ENCODE assay signal across 17 cellular contexts in genomic region chr3:177804032-177804431, GRCh38.
"Had no signal": no experiment of that assay in that cellular context is flagged by ENCODE, and none has a peak within 500 bp of the region (broad histone marks: within the 10 kb centered on the region; RNA-seq: fewer than 3 reads in every experiment).

No MANE protein-coding gene starts in this region.

- ATAC-seq: foreskin keratinocyte; left ventricle myocardium superior; naive thymus-derived CD4-positive, alpha-beta T cell; stimulated activated naive B cell treated with anti-CD40 and anti-IgM and Interleukin-4, amounts not matched to agents 10 μg/mL and 1 μg/mL and 100 μg/mL, for 72 hours; stimulated activated naive CD8-positive, alpha-beta T cell treated with anti-CD3 and anti-CD28 coated beads, Interleukin-15, amount 100 ng/mL, for 72 hours had no signal

- DNase-seq: colonic mucosa; effector CD4-positive, alpha-beta T cell; endodermal cell; erythroblast; foreskin keratinocyte; immature natural killer cell; left ventricle myocardium superior; naive thymus-derived CD4-positive, alpha-beta T cell; nephron progenitor cell; posterior cingulate gyrus; sigmoid colon; stimulated activated CD4-positive, alpha-beta T cell treated with anti-CD3 and anti-CD28 coated beads, Interleukin-2, amount 100 ng/mL, for 24 hours; stimulated activated CD4-positive, alpha-beta T cell treated with anti-CD3 and anti-CD28 coated beads, Interleukin-4, amount 100 ng/mL, for 4 hours; stimulated activated naive B cell treated with anti-CD40 and anti-IgM and Interleukin-4, amounts not matched to agents 10 μg/mL and 1 μg/mL and 100 μg/mL, for 72 hours; stimulated activated naive CD8-positive, alpha-beta T cell treated with anti-CD3 and anti-CD28 coated beads, Interleukin-15, amount 100 ng/mL, for 72 hours; testis; trophoblast cell had no signal

- H3K4me3 Mint-ChIP-seq: endodermal cell; immature natural killer cell; naive thymus-derived CD4-positive, alpha-beta T cell; nephron progenitor cell; stimulated activated naive B cell treated with anti-CD40 and anti-IgM and Interleukin-4, amounts not matched to agents 10 μg/mL and 1 μg/mL and 100 μg/mL, for 72 hours; stimulated activated naive CD8-positive, alpha-beta T cell treated with anti-CD3 and anti-CD28 coated beads, Interleukin-15, amount 100 ng/mL, for 72 hours had no signal

- H3K27me3 Mint-ChIP-seq: naive thymus-derived CD4-positive, alpha-beta T cell; stimulated activated naive B cell treated with anti-CD40 and anti-IgM and Interleukin-4, amounts not matched to agents 10 μg/mL and 1 μg/mL and 100 μg/mL, for 72 hours; stimulated activated naive CD8-positive, alpha-beta T cell treated with anti-CD3 and anti-CD28 coated beads, Interleukin-15, amount 100 ng/mL, for 72 hours had no signal

- H3K4me1 Mint-ChIP-seq: stimulated activated naive B cell treated with anti-CD40 and anti-IgM and Interleukin-4, amounts not matched to agents 10 μg/mL and 1 μg/mL and 100 μg/mL, for 72 hours had no signal

- H3K27ac Mint-ChIP-seq: endodermal cell; immature natural killer cell; naive thymus-derived CD4-positive, alpha-beta T cell; nephron progenitor cell; stimulated activated naive B cell treated with anti-CD40 and anti-IgM and Interleukin-4, amounts not matched to agents 10 μg/mL and 1 μg/mL and 100 μg/mL, for 72 hours; stimulated activated naive CD8-positive, alpha-beta T cell treated with anti-CD3 and anti-CD28 coated beads, Interleukin-15, amount 100 ng/mL, for 72 hours had no signal

- H3K9me3 Mint-ChIP-seq: immature natural killer cell; stimulated activated naive B cell treated with anti-CD40 and anti-IgM and Interleukin-4, amounts not matched to agents 10 μg/mL and 1 μg/mL and 100 μg/mL, for 72 hours; stimulated activated naive CD8-positive, alpha-beta T cell treated with anti-CD3 and anti-CD28 coated beads, Interleukin-15, amount 100 ng/mL, for 72 hours had no signal

- H3K36me3 Mint-ChIP-seq: immature natural killer cell; naive thymus-derived CD4-positive, alpha-beta T cell; stimulated activated naive B cell treated with anti-CD40 and anti-IgM and Interleukin-4, amounts not matched to agents 10 μg/mL and 1 μg/mL and 100 μg/mL, for 72 hours had no signal
